ENCODE assay signal across 10 cellular contexts in genomic region chr5:64165160-64165499, GRCh38. TPM values are rescaled to one million over a fixed set of nuclear protein-coding genes. Genes with fewer than 3 reads are reported as not detected.
DNase-seq lines count a peak whose midpoint lies in the region; ATAC-seq and TF ChIP-seq lines count a peak whose summit lies in the region.
"Had no signal": no experiment of that assay in that cellular context is flagged by ENCODE, and none has a peak within 500 bp of the region (broad histone marks: within the 10 kb centered on the region; RNA-seq: fewer than 3 reads in every experiment).

No MANE protein-coding gene starts in this region.

- H3K4me3 ChIP-seq in right cardiac atrium (ENCODE audit: low read length), result peak overlapping the region; percentile 56

- H3K9me3 Mint-ChIP-seq in WTC11, result no peaks in the 10 kb centered on the region

- POLR2A ChIA-PET in WTC11 (lab: Charles Lee), result no interaction called here

- ATAC-seq in WTC11 (no peak), right cardiac atrium (no peak), HG03378 (IDR thresholded peaks at IDR 0.05; ENCODE audit: unreplicated experiment) (no peak), GM21381 (IDR thresholded peaks at IDR 0.05; ENCODE audit: unreplicated experiment) (no peak)

- H3K27ac ChIP-seq in right cardiac atrium (ENCODE audit: low read length), result peak overlapping the region; percentile 84

- no peak for TF ChIP-seq CTCF in WTC11 (IDR thresholded peaks at IDR 0.05)

- H3K27me3 ChIP-seq in right cardiac atrium (ENCODE audit: control insufficient read depth, insufficient read depth), result no peaks in the 10 kb centered on the region

- intact Hi-C loops in right cardiac atrium (cut with DNase I), result no loop called here

- CTCF ChIA-PET in WTC11 (lab: Charles Lee), result interaction anchor here (1.7 kb wide), 1 partner anchor 17 kb away, joined by 11 read pairs; no protein-coding TSS in a partner anchor

- H3K4me1 Mint-ChIP-seq in WTC11, result peaks cover 7% of the 10 kb centered on the region
- H3K4me1 Mint-ChIP-seq: immature natural killer cell had no signal

- H3K9me3 ChIP-seq in right cardiac atrium (ENCODE audit: control insufficient read depth, low read length), result no peaks in the 10 kb centered on the region

- WGBS in right cardiac atrium, result 24% methylated on average over 11 of the region's 11 CpGs

- H3K36me3 Mint-ChIP-seq in WTC11, result no peaks in the 10 kb centered on the region

- no peak overlapping the region for H3K27ac Mint-ChIP-seq in WTC11
- H3K27ac Mint-ChIP-seq: immature natural killer cell had no signal

- peak overlapping the region; percentile 79 for H3K4me3 Mint-ChIP-seq in WTC11

- DNase-seq in G401 (ENCODE audit: low spot score) (peak; percentile 41), WTC11 (ENCODE audit: low spot score) (no peak), right cardiac atrium (no peak), pons (ENCODE audit: low spot score) (peak; percentile 26), NCI-H524 (lab: John Stamatoyannopoulos, UW) (no peak), GOT3 (lab: John Stamatoyannopoulos, UW) (no peak)
- DNase-seq: activated CD8-positive, alpha-beta memory T cell treated with anti-CD3 and anti-CD28 coated beads for 24 hours; immature natural killer cell had no signal

- in situ Hi-C loops in G401 (cut with HindIII; ENCODE audit: low sequenced_read_pairs), result no loop called here

- H3K27me3 Mint-ChIP-seq in WTC11 (ENCODE audit: low read depth), result peaks cover 34% of the 10 kb centered on the region

- H3K4me1 ChIP-seq in right cardiac atrium (ENCODE audit: control insufficient read depth, insufficient read depth, low read length), result no peaks in the 10 kb centered on the region

TF ChIP-seq in WTC11, 78 proteins besides CTCF, POLR2A, EP300 and RAD21:
- no peak for TF ChIP-seq FOXP4 (CRISPR knock-in tag; IDR thresholded peaks at IDR 0.05)
- no peak for TF ChIP-seq GABPB1 (CRISPR knock-in tag; IDR thresholded peaks at IDR 0.05)
- no peak for TF ChIP-seq FOXP1 (CRISPR knock-in tag; IDR thresholded peaks at IDR 0.05; ENCODE audit: borderline replicate concordance)
- TF ChIP-seq SOX15 (CRISPR knock-in tag; IDR thresholded peaks at IDR 0.05), result no peak
- no peak for TF ChIP-seq TEAD1 (CRISPR knock-in tag; IDR thresholded peaks at IDR 0.05)
- TF ChIP-seq, protein P1, sequence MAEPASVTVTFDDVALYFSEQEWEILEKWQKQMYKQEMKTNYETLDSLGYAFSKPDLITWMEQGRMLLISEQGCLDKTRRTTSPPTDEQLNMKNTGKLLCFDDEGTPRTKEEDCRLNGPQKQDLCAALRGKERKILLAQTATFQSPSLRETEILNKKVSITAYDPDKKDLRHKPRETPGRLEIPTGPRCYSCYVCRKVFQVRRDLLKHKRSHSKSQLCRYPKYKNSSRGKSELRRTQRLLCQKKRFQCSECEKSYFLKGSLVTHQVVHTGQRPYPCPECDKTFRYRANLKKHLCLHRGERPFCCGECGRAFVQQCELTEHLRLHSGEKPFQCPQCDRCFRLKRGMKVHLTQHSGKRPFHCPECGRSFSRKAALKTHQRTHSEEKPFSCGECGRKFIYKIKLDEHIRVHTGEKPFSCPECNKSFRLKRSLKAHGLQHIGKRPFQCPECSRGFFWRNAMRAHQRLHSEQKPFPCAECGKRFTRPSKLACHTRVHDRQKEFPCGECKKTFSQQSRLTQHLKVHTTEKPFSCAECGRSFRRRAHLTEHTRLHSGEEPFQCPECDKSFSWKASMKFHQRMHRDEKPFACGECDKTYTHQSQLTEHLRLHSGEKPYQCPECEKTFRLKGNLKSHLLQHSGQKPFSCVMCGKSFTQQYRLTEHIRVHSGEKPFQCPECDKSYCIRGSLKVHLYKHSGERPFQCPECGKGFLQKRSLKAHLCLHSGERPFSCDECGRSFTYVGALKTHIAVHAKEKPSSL (CRISPR knock-in tag; conservative IDR thresholded peaks at IDR 0.05), result no peak
- TF ChIP-seq ZNF263 (CRISPR knock-in tag; IDR thresholded peaks at IDR 0.05; ENCODE audit: low read depth), result no peak
- TF ChIP-seq JAZF1 (CRISPR knock-in tag; IDR thresholded peaks at IDR 0.05), result no peak
- TF ChIP-seq NFYB (CRISPR knock-in tag; conservative IDR thresholded peaks at IDR 0.05; ENCODE audit: low read depth), result no peak
- no peak for TF ChIP-seq ZBTB21 (CRISPR knock-in tag; IDR thresholded peaks at IDR 0.05; ENCODE audit: borderline replicate concordance)
- TF ChIP-seq MXD4 (CRISPR knock-in tag; IDR thresholded peaks at IDR 0.05; ENCODE audit: borderline replicate concordance), result no peak
- no peak for TF ChIP-seq HMGA2 (CRISPR knock-in tag; IDR thresholded peaks at IDR 0.05)
- TF ChIP-seq, protein P2, sequence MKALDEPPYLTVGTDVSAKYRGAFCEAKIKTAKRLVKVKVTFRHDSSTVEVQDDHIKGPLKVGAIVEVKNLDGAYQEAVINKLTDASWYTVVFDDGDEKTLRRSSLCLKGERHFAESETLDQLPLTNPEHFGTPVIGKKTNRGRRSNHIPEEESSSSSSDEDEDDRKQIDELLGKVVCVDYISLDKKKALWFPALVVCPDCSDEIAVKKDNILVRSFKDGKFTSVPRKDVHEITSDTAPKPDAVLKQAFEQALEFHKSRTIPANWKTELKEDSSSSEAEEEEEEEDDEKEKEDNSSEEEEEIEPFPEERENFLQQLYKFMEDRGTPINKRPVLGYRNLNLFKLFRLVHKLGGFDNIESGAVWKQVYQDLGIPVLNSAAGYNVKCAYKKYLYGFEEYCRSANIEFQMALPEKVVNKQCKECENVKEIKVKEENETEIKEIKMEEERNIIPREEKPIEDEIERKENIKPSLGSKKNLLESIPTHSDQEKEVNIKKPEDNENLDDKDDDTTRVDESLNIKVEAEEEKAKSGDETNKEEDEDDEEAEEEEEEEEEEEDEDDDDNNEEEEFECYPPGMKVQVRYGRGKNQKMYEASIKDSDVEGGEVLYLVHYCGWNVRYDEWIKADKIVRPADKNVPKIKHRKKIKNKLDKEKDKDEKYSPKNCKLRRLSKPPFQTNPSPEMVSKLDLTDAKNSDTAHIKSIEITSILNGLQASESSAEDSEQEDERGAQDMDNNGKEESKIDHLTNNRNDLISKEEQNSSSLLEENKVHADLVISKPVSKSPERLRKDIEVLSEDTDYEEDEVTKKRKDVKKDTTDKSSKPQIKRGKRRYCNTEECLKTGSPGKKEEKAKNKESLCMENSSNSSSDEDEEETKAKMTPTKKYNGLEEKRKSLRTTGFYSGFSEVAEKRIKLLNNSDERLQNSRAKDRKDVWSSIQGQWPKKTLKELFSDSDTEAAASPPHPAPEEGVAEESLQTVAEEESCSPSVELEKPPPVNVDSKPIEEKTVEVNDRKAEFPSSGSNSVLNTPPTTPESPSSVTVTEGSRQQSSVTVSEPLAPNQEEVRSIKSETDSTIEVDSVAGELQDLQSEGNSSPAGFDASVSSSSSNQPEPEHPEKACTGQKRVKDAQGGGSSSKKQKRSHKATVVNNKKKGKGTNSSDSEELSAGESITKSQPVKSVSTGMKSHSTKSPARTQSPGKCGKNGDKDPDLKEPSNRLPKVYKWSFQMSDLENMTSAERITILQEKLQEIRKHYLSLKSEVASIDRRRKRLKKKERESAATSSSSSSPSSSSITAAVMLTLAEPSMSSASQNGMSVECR (CRISPR knock-in tag; IDR thresholded peaks at IDR 0.05; ENCODE audit: borderline replicate concordance), result no peak
- TF ChIP-seq NFATC4 (CRISPR knock-in tag; IDR thresholded peaks at IDR 0.05), result no peak
- no peak for TF ChIP-seq PREB (CRISPR knock-in tag; IDR thresholded peaks at IDR 0.05; ENCODE audit: borderline replicate concordance)
- no peak for TF ChIP-seq ESRRA (CRISPR knock-in tag; IDR thresholded peaks at IDR 0.05; ENCODE audit: borderline replicate concordance)
- no peak for TF ChIP-seq ZNF423 (CRISPR knock-in tag; IDR thresholded peaks at IDR 0.05)
- no peak for TF ChIP-seq SMAD3 (CRISPR knock-in tag; IDR thresholded peaks at IDR 0.05; ENCODE audit: borderline replicate concordance)

RNA-seq across cellular contexts. Expression of gene RNF180, which starts 0.5 kb away (rescaled TPM):
- not detected in 2 replicates for total RNA-seq in G401 (2014; rRNA removed; shearing (Covaris generic))
- 2.5 to 3.4 TPM (median 2.7 TPM) in 3 replicates for total RNA-seq in WTC11 (2021)
- 10 to 100 TPM; 24.8 to 27.9 (median 26.3) TPM for total RNA-seq in right cardiac atrium
- 5.3 TPM for polyA plus RNA-seq in right cardiac atrium
- polyA plus RNA-seq: immature natural killer cell had no signal

Comparison
In these comparisons a context has a peak if more than half of its experiments do, and no peak if none do; other contexts are left out.
1. DNase-seq: peak in G401 (single experiment) and pons (single experiment); none in WTC11 (single experiment), right cardiac atrium (0 of 3), NCI-H524 (0 of 2) and GOT3 (single experiment).